ENCODE assay signal across 17 cellular contexts in genomic region chr22:21807545-21807944, GRCh38. TPM values are rescaled to one million over a fixed set of nuclear protein-coding genes. Genes with fewer than 3 reads are reported as not detected.
A peak's percentile ranks its signal among the peaks of the same experiment; 100 is the strongest.
DNase-seq lines count a peak whose midpoint lies in the region; ATAC-seq, FAIRE-seq and TF ChIP-seq lines count a peak whose summit lies in the region.
"Had no signal": no experiment of that assay in that cellular context is flagged by ENCODE, and none has a peak within 500 bp of the region (broad histone marks: within the 10 kb centered on the region; RNA-seq: fewer than 3 reads in every experiment).

No MANE protein-coding gene starts in this region.

- TF ChIP-seq RAD21 in A549 (conservative IDR thresholded peaks at IDR 0.05 in 1 of 2, IDR thresholded peaks at IDR 0.05 in 1 of 2) = no peak
- TF ChIP-seq RAD21 in IMR-90 (IDR thresholded peaks at IDR 0.05; ENCODE audit: low read length) = no peak

- 0 out of 3 replicates have a peak overlapping the region, but pooled peaks have one; percentile 22 for H3K4me2 ChIP-seq in A549
- H3K4me2 ChIP-seq in IMR-90 (ENCODE audit: low read depth, low read length) = no peak overlapping the region
- H3K4me2 ChIP-seq: PC-9 had no signal

- peaks cover 35 to 56% of the 10 kb centered on the region in 2 experiments for H3K79me1 ChIP-seq in IMR-90 (ENCODE audit: low read depth in 1 of 2, low read length in 2 of 2)

- DNase-seq in A549 (ENCODE audit: low read depth in 1 of 2, low spot score in 1 of 2) (no peak), IMR-90 (peak; percentile 19), GM19240 (ENCODE audit: insufficient read length, low spot score) (no peak), endodermal cell (no peak)
- DNase-seq in activated CD8-positive, alpha-beta memory T cell treated with anti-CD3 and anti-CD28 coated beads, Interleukin-2, amount 10 ng/mL, durations not matched to agents 7 days and 5 days = no peak
- DNase-seq: activated CD4-positive, alpha-beta memory T cell treated with anti-CD3 and anti-CD28 coated beads, Interleukin-2, amount 10 ng/mL, durations not matched to agents 7 days and 5 days; AML-193; effector CD8-positive, alpha-beta T cell; foreskin melanocyte; NCI-H1048; PC-9; upper lobe of right lung had no signal

- no TSS peak for BruUV-seq in IMR-90 (replicated peaks; lab: Mats Ljungman, UMichigan)

- peaks cover 43% of the 10 kb centered on the region for H4K20me1 ChIP-seq in IMR-90 (ENCODE audit: insufficient read depth, low read length)

- peaks cover 8% of the 10 kb centered on the region for H3K9me3 Mint-ChIP-seq in endodermal cell
- peaks cover 2% of the 10 kb centered on the region for H3K9me3 Mint-ChIP-seq in activated CD8-positive, alpha-beta memory T cell treated with anti-CD3 and anti-CD28 coated beads, Interleukin-2, amount 10 ng/mL, durations not matched to agents 7 days and 5 days (ENCODE audit: low read depth)
- H3K9me3 Mint-ChIP-seq: activated CD4-positive, alpha-beta memory T cell treated with anti-CD3 and anti-CD28 coated beads, Interleukin-2, amount 10 ng/mL, durations not matched to agents 7 days and 5 days had no signal

- no peak for ATAC-seq in A549
- no peak for ATAC-seq in IMR-90 (ENCODE audit: low read depth)
- no peak for ATAC-seq in GM18502 (IDR thresholded peaks at IDR 0.05; ENCODE audit: poor library complexity, unreplicated experiment)
- no peak for ATAC-seq in activated CD8-positive, alpha-beta memory T cell treated with anti-CD3 and anti-CD28 coated beads, Interleukin-2, amount 10 ng/mL, durations not matched to agents 7 days and 5 days
- ATAC-seq: HepG2, upper lobe of right lung had no signal

- H2BK5ac ChIP-seq in IMR-90 (ENCODE audit: low read depth, low read length, poor library complexity, severe bottlenecking) = no peak overlapping the region

- WGBS in A549 (ENCODE audit: missing lambda C conversion rate) = 44% methylated on average over 5 of the region's 5 CpGs
- WGBS in IMR-90 (ENCODE audit: extremely low coverage in 2 of 2, insufficient read length in 1 of 2), 2 experiments = no CpG with 5 or more reads among the region's 5 CpGs
- 95 to 96% methylated on average over 5 of the region's 5 CpGs for WGBS in endodermal cell (ENCODE audit: insufficient coverage in 1 of 2, insufficient read length in 1 of 2), 2 experiments

- peaks cover 13% of the 10 kb centered on the region; the same call in 2 of the 3 replicates for H3K4me1 ChIP-seq in A549
- no peaks in the 10 kb centered on the region; the same call in 1 of the 2 replicates for H3K4me1 ChIP-seq in IMR-90 (ENCODE audit: control insufficient read depth, insufficient read depth, low read length)
- H3K4me1 ChIP-seq in endodermal cell (ENCODE audit: control insufficient read depth, insufficient read depth, low read length) = no peaks in the 10 kb centered on the region
- H3K4me1 ChIP-seq: upper lobe of right lung had no signal

- H3K27ac Mint-ChIP-seq in endodermal cell = no peak overlapping the region
- H3K27ac Mint-ChIP-seq in activated CD8-positive, alpha-beta memory T cell treated with anti-CD3 and anti-CD28 coated beads, Interleukin-2, amount 10 ng/mL, durations not matched to agents 7 days and 5 days = no peak overlapping the region
- H3K27ac Mint-ChIP-seq: activated CD4-positive, alpha-beta memory T cell treated with anti-CD3 and anti-CD28 coated beads, Interleukin-2, amount 10 ng/mL, durations not matched to agents 7 days and 5 days had no signal

- no peak overlapping the region for H2AK9ac ChIP-seq in IMR-90 (replicated peaks; ENCODE audit: low read depth, low read length, poor library complexity)

- FAIRE-seq in A549 (lab: Jason Lieb, UNC) = no peak
- peak; percentile 88 for FAIRE-seq in islet of Langerhans (lab: Jason Lieb, UNC)
- FAIRE-seq: HepG2 had no signal

- H3K27ac ChIP-seq in A549 (no peak overlapping the region), IMR-90 (ENCODE audit: insufficient read depth, low read length) (no peak overlapping the region), angular gyrus (ENCODE audit: low read depth, low read length) (peak overlapping the region; percentile 9), endodermal cell (ENCODE audit: low read depth, low read length) (no peak overlapping the region)
- H3K27ac ChIP-seq: PC-9, upper lobe of right lung had no signal

- TF ChIP-seq POLR2A in A549 (IDR thresholded peaks at IDR 0.05; ENCODE audit: low read length) (no peak), IMR-90 (IDR thresholded peaks at IDR 0.05; ENCODE audit: low read depth, low read length) (no peak)

- intact Hi-C loops in IMR-90 (cut with micrococcal nuclease) = no loop called here

- no peak overlapping the region for H4K8ac ChIP-seq in IMR-90 (ENCODE audit: low read depth in 2 of 2, low read length in 2 of 2)

- H3K4me3 ChIP-seq in A549 = no peak overlapping the region
- H3K4me3 ChIP-seq in IMR-90 (ENCODE audit: insufficient read depth, low read depth, low read length) = no peak overlapping the region
- H3K4me3 ChIP-seq in endodermal cell (ENCODE audit: low read length) = no peak overlapping the region
- H3K4me3 ChIP-seq: lung, PC-9, upper lobe of right lung had no signal

- no peak overlapping the region for H2BK15ac ChIP-seq in IMR-90 (ENCODE audit: low read depth, low read length)

- H3K36me3 ChIP-seq in IMR-90 (ENCODE audit: control insufficient read depth, insufficient read depth, low read length) (peaks cover 18% of the 10 kb centered on the region), endodermal cell (ENCODE audit: control insufficient read depth, insufficient read depth, low read length) (peaks cover 57% of the 10 kb centered on the region)

- H2BK20ac ChIP-seq in IMR-90 (ENCODE audit: low read depth, low read length) = no peak overlapping the region

- POLR2A ChIA-PET in A549 (lab: Yijun Ruan, JAX) = no interaction called here
- POLR2A ChIA-PET in IMR-90 (lab: Charles Lee; ENCODE audit: unreplicated experiment) = no interaction called here

- no peak overlapping the region for H3K4ac ChIP-seq in IMR-90 (ENCODE audit: low read depth, low read length)

- H3K9me3 ChIP-seq in A549 (0 out of 3 replicates have a peak, but pooled peaks cover 4% of the 10 kb centered on the region), IMR-90 (ENCODE audit: control insufficient read depth, insufficient read depth, low read length) (no peaks in the 10 kb centered on the region), endodermal cell (ENCODE audit: control insufficient read depth, low read length) (peaks cover 9% of the 10 kb centered on the region)
- H3K9me3 ChIP-seq: upper lobe of right lung had no signal

- TF ChIP-seq EP300 in A549 (IDR thresholded peaks at IDR 0.05) = no peak

- H3K4me3 Mint-ChIP-seq in endodermal cell = no peak overlapping the region
- no peak overlapping the region for H3K4me3 Mint-ChIP-seq in activated CD8-positive, alpha-beta memory T cell treated with anti-CD3 and anti-CD28 coated beads, Interleukin-2, amount 10 ng/mL, durations not matched to agents 7 days and 5 days
- H3K4me3 Mint-ChIP-seq: activated CD4-positive, alpha-beta memory T cell treated with anti-CD3 and anti-CD28 coated beads, Interleukin-2, amount 10 ng/mL, durations not matched to agents 7 days and 5 days had no signal

- H3K36me3 Mint-ChIP-seq in endodermal cell (ENCODE audit: low read depth) = peaks cover 57% of the 10 kb centered on the region
- H3K36me3 Mint-ChIP-seq in activated CD8-positive, alpha-beta memory T cell treated with anti-CD3 and anti-CD28 coated beads, Interleukin-2, amount 10 ng/mL, durations not matched to agents 7 days and 5 days = peaks cover 44% of the 10 kb centered on the region

- H3K14ac ChIP-seq in IMR-90 (replicated peaks; ENCODE audit: low read depth, low read length) = no peak overlapping the region

- no peaks in the 10 kb centered on the region for H3K27me3 Mint-ChIP-seq in endodermal cell (ENCODE audit: insufficient read depth)
- no peaks in the 10 kb centered on the region for H3K27me3 Mint-ChIP-seq in activated CD8-positive, alpha-beta memory T cell treated with anti-CD3 and anti-CD28 coated beads, Interleukin-2, amount 10 ng/mL, durations not matched to agents 7 days and 5 days
- H3K27me3 Mint-ChIP-seq: activated CD4-positive, alpha-beta memory T cell treated with anti-CD3 and anti-CD28 coated beads, Interleukin-2, amount 10 ng/mL, durations not matched to agents 7 days and 5 days had no signal

- H3K4me1 Mint-ChIP-seq in endodermal cell = peaks cover 3% of the 10 kb centered on the region
- H3K4me1 Mint-ChIP-seq in activated CD8-positive, alpha-beta memory T cell treated with anti-CD3 and anti-CD28 coated beads, Interleukin-2, amount 10 ng/mL, durations not matched to agents 7 days and 5 days = peaks cover 5% of the 10 kb centered on the region
- H3K4me1 Mint-ChIP-seq: activated CD4-positive, alpha-beta memory T cell treated with anti-CD3 and anti-CD28 coated beads, Interleukin-2, amount 10 ng/mL, durations not matched to agents 7 days and 5 days had no signal

- TF ChIP-seq CTCF in A549 (IDR thresholded peaks at IDR 0.05) (no peak), IMR-90 (conservative IDR thresholded peaks at IDR 0.05; ENCODE audit: low read depth, low read length) (no peak), endodermal cell (conservative IDR thresholded peaks at IDR 0.05) (no peak)

- CTCF ChIA-PET in A549 (lab: Yijun Ruan, JAX) (no interaction called here), IMR-90 (lab: Yijun Ruan, JAX) (no interaction called here)
- CTCF ChIA-PET in activated CD8-positive, alpha-beta memory T cell treated with anti-CD3 and anti-CD28 coated beads, Interleukin-2, amount 10 ng/mL, durations not matched to agents 7 days and 5 days (lab: Charles Lee) = no interaction called here

- in situ Hi-C loops in IMR-90 (cut with MboI; ENCODE audit: low sequenced_read_pairs) = no loop called here

- H2BK120ac ChIP-seq in IMR-90 (ENCODE audit: low read depth, low read length) = no peak overlapping the region

- no peak overlapping the region for H4K91ac ChIP-seq in IMR-90 (ENCODE audit: insufficient read depth, low read depth, low read length)

- H4K5ac ChIP-seq in IMR-90 (ENCODE audit: low read depth, low read length) = no peak overlapping the region

- H3K56ac ChIP-seq in IMR-90 (ENCODE audit: extremely low read depth, insufficient read depth, low read length) = no peak overlapping the region

- H2AK5ac ChIP-seq in IMR-90 (ENCODE audit: low read depth, low read length) = no peak overlapping the region

- peaks cover 4% of the 10 kb centered on the region; the same call in 1 of the 2 replicates for H3K9me1 ChIP-seq in IMR-90 (ENCODE audit: insufficient read depth, low read length)

- dilution Hi-C loops in IMR-90 (cut with HindIII; ENCODE audit: low sequenced_read_pairs, unreplicated experiment) = no loop called here

- H3K18ac ChIP-seq in IMR-90 (ENCODE audit: low read depth, low read length) = no peak overlapping the region

- no peak overlapping the region for H3K23ac ChIP-seq in IMR-90 (ENCODE audit: low read depth, low read length)

- H2AFZ ChIP-seq in IMR-90 (replicated peaks; ENCODE audit: low read length, poor library complexity) = no peak overlapping the region
- H2AFZ ChIP-seq: PC-9 had no signal

- no peaks in the 10 kb centered on the region for H3K27me3 ChIP-seq in IMR-90 (ENCODE audit: control insufficient read depth, insufficient read depth, low read length)
- H3K27me3 ChIP-seq in endodermal cell (ENCODE audit: control insufficient read depth, insufficient read depth, low read length, poor library complexity, severe bottlenecking) = no peaks in the 10 kb centered on the region
- H3K27me3 ChIP-seq: upper lobe of right lung had no signal

- H3K9ac ChIP-seq in IMR-90 (ENCODE audit: low read depth, low read length) (no peak overlapping the region), endodermal cell (ENCODE audit: extremely low read depth, low read length, poor library complexity, severe bottlenecking) (no peak overlapping the region)

RNA-seq across cellular contexts. Expression of gene MAPK1, which starts 59.9 kb away (rescaled TPM):
- polyA plus RNA-seq in A549 (2011; rRNA removed) = 85.5 and 90.8 TPM in 2 replicates
- 16.8 and 26.6 TPM in 2 replicates for polyA plus RNA-seq in A549 (2012; cell fraction: cytosol; rRNA removed)
- 11.0 and 14.0 TPM in 2 replicates for polyA plus RNA-seq in A549 (2012; cell fraction: nucleus; rRNA removed)
- 28.3 to 30.8 TPM (median 28.8 TPM) in 3 replicates for polyA plus RNA-seq in A549 (2017; fragmentation: RNase III; extraction: RNeasy Plus Mini Kit Qiagen cat#74134 plus additional on column Dnase treatment)
- polyA minus RNA-seq in A549 (2011; rRNA and poly(A)+ RNA removed) = 30.4 and 31.1 TPM in 2 replicates
- 44.7 and 51.3 TPM in 2 replicates for total RNA-seq in IMR-90 (2012; rRNA removed)
- polyA plus RNA-seq in IMR-90 (2012; rRNA removed) = 33.5 and 41.0 TPM in 2 replicates
- 12.2 and 12.7 TPM in 2 replicates for polyA plus RNA-seq in IMR-90 (2012; cell fraction: cytosol; rRNA removed)
- polyA plus RNA-seq in IMR-90 (2012; cell fraction: nucleus; rRNA removed; ENCODE audit: low replicate concordance) = 9.4 and 33.2 TPM in 2 replicates
- total RNA-seq in endodermal cell = 10 to 100 TPM; 76.8 to 78.6 TPM
- polyA plus RNA-seq in endodermal cell (2013, experiment 1 of 2) = 91.0 TPM
- polyA plus RNA-seq in endodermal cell (2013, experiment 2 of 2) = 84.0 TPM
- 100 to 1,000 TPM; 110 to 112 TPM for total RNA-seq in activated CD8-positive, alpha-beta memory T cell treated with anti-CD3 and anti-CD28 coated beads, Interleukin-2, amount 10 ng/mL, durations not matched to agents 7 days and 5 days
